Comparison of ENCODE assay signal across 8 cellular contexts in genomic region chr6:166258854-166259276, GRCh38. TPM values are rescaled to one million over a fixed set of nuclear protein-coding genes. Genes with fewer than 3 reads are reported as not detected.
A peak's percentile ranks its signal among the peaks of the same experiment; 100 is the strongest.
DNase-seq lines count a peak whose midpoint lies in the region; ATAC-seq and TF ChIP-seq lines count a peak whose summit lies in the region.

No MANE protein-coding gene starts in this region.

- H3K36me3 ChIP-seq in CD4-positive, CD25-positive, alpha-beta regulatory T cell (ENCODE audit: control insufficient read depth, insufficient read depth, low read length): no peaks in the 10 kb centered on the region
- H3K36me3 ChIP-seq in MM.1S (replicated peaks; ENCODE audit: insufficient read depth, low read length) (no peaks in the 10 kb centered on the region), Karpas-422 (ENCODE audit: insufficient read depth, low read length) (no peaks in the 10 kb centered on the region)

- no peaks in the 10 kb centered on the region for H3K36me3 Mint-ChIP-seq in CD4-positive, CD25-positive, alpha-beta regulatory T cell
- peaks cover 2% of the 10 kb centered on the region for H3K36me3 Mint-ChIP-seq in activated naive CD4-positive, alpha-beta T cell treated with anti-CD3 and anti-CD28 coated beads, Interleukin-2, amount 10 ng/mL, durations not matched to agents 7 days and 5 days

- H3K9me2 ChIP-seq in MM.1S (replicated peaks; ENCODE audit: insufficient read depth, low read length): no peaks in the 10 kb centered on the region
- H3K9me2 ChIP-seq in Karpas-422 (replicated peaks; ENCODE audit: insufficient read depth, low read length): no peaks in the 10 kb centered on the region

- TF ChIP-seq CTCF in MM.1S (IDR thresholded peaks at IDR 0.05; ENCODE audit: low read length): no peak

- peak overlapping the region in 2 of 3 donors; percentile 93 to 100 for H3K27ac Mint-ChIP-seq in CD4-positive, CD25-positive, alpha-beta regulatory T cell
- peak overlapping the region; percentile 94 for H3K27ac Mint-ChIP-seq in activated naive CD4-positive, alpha-beta T cell treated with anti-CD3 and anti-CD28 coated beads, Interleukin-2, amount 10 ng/mL, durations not matched to agents 7 days and 5 days

- H4K20me1 ChIP-seq in MM.1S (ENCODE audit: insufficient read depth, low read length): no peaks in the 10 kb centered on the region
- H4K20me1 ChIP-seq in Karpas-422 (ENCODE audit: insufficient read depth, low read depth, low read length): no peaks in the 10 kb centered on the region

- ATAC-seq in CD4-positive, CD25-positive, alpha-beta regulatory T cell (ENCODE audit: low read depth in 2 of 2): peak; percentile 73 to 74
- peak; percentile 81 for ATAC-seq in GM21619 (IDR thresholded peaks at IDR 0.05; ENCODE audit: unreplicated experiment)

- H3K4me1 Mint-ChIP-seq in CD4-positive, CD25-positive, alpha-beta regulatory T cell: peaks cover 20 to 47% (median 31%) of the 10 kb centered on the region in 4 donors
- peaks cover 50% of the 10 kb centered on the region for H3K4me1 Mint-ChIP-seq in activated naive CD4-positive, alpha-beta T cell treated with anti-CD3 and anti-CD28 coated beads, Interleukin-2, amount 10 ng/mL, durations not matched to agents 7 days and 5 days

- H3K9me3 ChIP-seq in CD4-positive, CD25-positive, alpha-beta regulatory T cell (ENCODE audit: control insufficient read depth in 2 of 2, low read length in 2 of 2): no peaks in the 10 kb centered on the region
- H3K9me3 ChIP-seq in MM.1S (replicated peaks; ENCODE audit: insufficient read depth, low read length): no peaks in the 10 kb centered on the region
- no peaks in the 10 kb centered on the region for H3K9me3 ChIP-seq in Karpas-422 (ENCODE audit: low read length)

- H3K27me3 ChIP-seq in CD4-positive, CD25-positive, alpha-beta regulatory T cell (ENCODE audit: control insufficient read depth, insufficient read depth, low read length): peaks cover 8% of the 10 kb centered on the region
- no peaks in the 10 kb centered on the region for H3K27me3 ChIP-seq in MM.1S (replicated peaks; ENCODE audit: insufficient read depth, low read length)
- H3K27me3 ChIP-seq in Karpas-422 (ENCODE audit: low read length): no peaks in the 10 kb centered on the region

- H2AFZ ChIP-seq in MM.1S (ENCODE audit: low read length) (no peak overlapping the region), Karpas-422 (ENCODE audit: low read length) (no peak overlapping the region)

- peak overlapping the region; percentile 47 for H3K27ac ChIP-seq in CD4-positive, CD25-positive, alpha-beta regulatory T cell (ENCODE audit: insufficient read depth, low read length, poor library complexity, severe bottlenecking)
- H3K27ac ChIP-seq in MM.1S (ENCODE audit: low read length) (peak overlapping the region; percentile 46; the same call in 1 of the 2 replicates), Karpas-422 (ENCODE audit: low read length) (no peak overlapping the region)

- no peaks in the 10 kb centered on the region for H3K9me3 Mint-ChIP-seq in CD4-positive, CD25-positive, alpha-beta regulatory T cell
- no peaks in the 10 kb centered on the region for H3K9me3 Mint-ChIP-seq in activated naive CD4-positive, alpha-beta T cell treated with anti-CD3 and anti-CD28 coated beads, Interleukin-2, amount 10 ng/mL, durations not matched to agents 7 days and 5 days

- H3K27me3 Mint-ChIP-seq in CD4-positive, CD25-positive, alpha-beta regulatory T cell: peaks cover 21% of the 10 kb centered on the region
- peaks cover 57% of the 10 kb centered on the region for H3K27me3 Mint-ChIP-seq in activated naive CD4-positive, alpha-beta T cell treated with anti-CD3 and anti-CD28 coated beads, Interleukin-2, amount 10 ng/mL, durations not matched to agents 7 days and 5 days

- peak overlapping the region; percentile 43 for H3K4me2 ChIP-seq in MM.1S (ENCODE audit: low read depth, low read length)
- no peak overlapping the region for H3K4me2 ChIP-seq in Karpas-422 (ENCODE audit: low read depth, low read length, poor library complexity, severe bottlenecking)

- H3F3A ChIP-seq in MM.1S (ENCODE audit: insufficient read depth, low read length): peaks cover 8% of the 10 kb centered on the region; the same call in 1 of the 2 replicates

- CTCF ChIA-PET in activated naive CD4-positive, alpha-beta T cell treated with anti-CD3 and anti-CD28 coated beads, Interleukin-2, amount 10 ng/mL, durations not matched to agents 7 days and 5 days (lab: Charles Lee): interaction anchor here (0.7 to 2.4 kb wide), 4 partner anchors 18 to 368 kb away, joined by 3 to 10 read pairs (median 7); no protein-coding TSS in a partner anchor

- H3K79me2 ChIP-seq in MM.1S (ENCODE audit: low read length) (no peaks in the 10 kb centered on the region), Karpas-422 (ENCODE audit: low read length) (no peaks in the 10 kb centered on the region)

- H3K4me3 ChIP-seq in CD4-positive, CD25-positive, alpha-beta regulatory T cell (ENCODE audit: low read depth, low read length): peak overlapping the region; percentile 2
- H3K4me3 ChIP-seq in MM.1S (ENCODE audit: low read length) (no peak overlapping the region), Karpas-422 (ENCODE audit: low read length) (no peak overlapping the region)

- peak overlapping the region in 3 of 4 donors; percentile 71 to 90 (median 81) for H3K4me3 Mint-ChIP-seq in CD4-positive, CD25-positive, alpha-beta regulatory T cell
- H3K4me3 Mint-ChIP-seq in activated naive CD4-positive, alpha-beta T cell treated with anti-CD3 and anti-CD28 coated beads, Interleukin-2, amount 10 ng/mL, durations not matched to agents 7 days and 5 days: peak overlapping the region; percentile 48

- in situ Hi-C loops in ACHN (cut with HindIII; ENCODE audit: low pct_ligation_motif_present, low pct_unique_long_range_greater_than_20kb, low sequenced_read_pairs): no loop called here

- peak; percentile 15 to 87 (median 38) for DNase-seq in CD4-positive, CD25-positive, alpha-beta regulatory T cell
- DNase-seq in MM.1S: peak; percentile 78
- DNase-seq in activated naive CD4-positive, alpha-beta T cell treated with anti-CD3 and anti-CD28 coated beads, Interleukin-2, amount 10 ng/mL, durations not matched to agents 7 days and 5 days: peak; percentile 64
- peak; percentile 47 for DNase-seq in pons (ENCODE audit: low spot score)
- no peak for DNase-seq in Karpas-422
- no peak for DNase-seq in Ammon's horn (ENCODE audit: low spot score)
- no peak for DNase-seq in ACHN

- H3K9ac ChIP-seq in MM.1S (ENCODE audit: low read length) (no peak overlapping the region), Karpas-422 (ENCODE audit: low read length) (no peak overlapping the region)

- H3K4me1 ChIP-seq in CD4-positive, CD25-positive, alpha-beta regulatory T cell (ENCODE audit: control insufficient read depth, insufficient read depth, low read length, poor library complexity, severe bottlenecking): peaks cover 33% of the 10 kb centered on the region
- H3K4me1 ChIP-seq in MM.1S (ENCODE audit: low read length) (peaks cover 14% of the 10 kb centered on the region), Karpas-422 (ENCODE audit: low read length) (peaks cover 3% of the 10 kb centered on the region)

RNA-seq across cellular contexts. Expression of gene PRR18, which starts 49.3 kb away (rescaled TPM):
- total RNA-seq in CD4-positive, CD25-positive, alpha-beta regulatory T cell: not detected
- polyA plus RNA-seq in CD4-positive, CD25-positive, alpha-beta regulatory T cell: not detected
- total RNA-seq in Karpas-422 (2014; rRNA removed; shearing (Covaris generic); ENCODE audit: low replicate concordance): 0.14 TPM in 1 of 2 replicates, not detected in the other

Comparison
In these comparisons a context has a peak if more than half of its experiments do, and no peak if none do; other contexts are left out.
1. DNase-seq: peak in CD4-positive, CD25-positive, alpha-beta regulatory T cell (3 of 3), MM.1S (single experiment), activated naive CD4-positive, alpha-beta T cell treated with anti-CD3 and anti-CD28 coated beads, Interleukin-2, amount 10 ng/mL, durations not matched to agents 7 days and 5 days (single experiment) and pons (single experiment); none in Karpas-422 (single experiment), Ammon's horn (single experiment) and ACHN (single experiment).